14 cellular contexts compared by ENCODE assay signal in the genomic region with DNA sequence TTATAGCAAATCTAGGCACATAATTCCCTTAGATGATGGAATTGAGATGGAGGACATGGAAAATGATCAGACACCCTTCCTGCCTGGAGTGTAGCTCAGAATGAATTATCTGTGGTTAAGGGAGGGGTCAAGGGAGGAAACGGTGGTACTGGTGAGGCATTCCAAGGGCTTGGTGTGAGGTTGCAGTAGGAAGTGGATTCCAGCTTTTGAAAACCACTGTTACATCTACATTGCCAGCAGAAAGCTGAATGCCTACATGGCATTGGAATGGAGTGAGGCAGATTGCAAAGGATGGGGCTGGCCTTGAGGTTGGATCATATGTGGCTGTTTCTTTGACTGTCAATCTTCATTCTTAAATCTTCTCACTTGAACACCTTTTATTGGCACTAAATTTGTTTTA.
DNase-seq lines count a peak whose midpoint lies in the region; ATAC-seq and TF ChIP-seq lines count a peak whose summit lies in the region.
"Had no signal": no experiment of that assay in that cellular context is flagged by ENCODE, and none has a peak within 500 bp of the region (broad histone marks: within the 10 kb centered on the region; RNA-seq: fewer than 3 reads in every experiment).

No MANE protein-coding gene starts in this region.

- DNase-seq in AG08396 (ENCODE audit: low spot score) (peak; percentile 58), HT1080 (ENCODE audit: low read depth) (peak; percentile 98), astrocyte of the cerebellum (ENCODE audit: low read depth) (peak; percentile 85), kidney epithelial cell (ENCODE audit: low read depth) (peak; percentile 89), Ammon's horn (ENCODE audit: low spot score) (no peak), GM10266 (ENCODE audit: extremely low spot score) (no peak), NCI-H748 treated with DMSO at 0.1 percent for 48 hours (lab: John Stamatoyannopoulos, UW) (no peak)
- DNase-seq: activated CD4-positive, alpha-beta T cell treated with anti-CD3 and anti-CD28 coated beads for 36 hours; activated T-cell treated with anti-CD3 and anti-CD28 coated beads, Interleukin-2, amount 50 U/mL, for 72 hours; mucosa of descending colon; stimulated activated CD4-positive, alpha-beta T cell treated with anti-CD3 and anti-CD28 coated beads, Interleukin-1b, Interleukin-23, amount 100 ng/mL, for 48 hours had no signal

- H3K4me3 ChIP-seq in astrocyte of the cerebellum (ENCODE audit: low read depth, low read length) (no peak overlapping the region), kidney epithelial cell (ENCODE audit: low read depth, low read length) (no peak overlapping the region)
- H3K4me3 ChIP-seq: cardiac muscle cell, K562, mucosa of descending colon had no signal

- in situ Hi-C loops in astrocyte of the cerebellum (cut with HindIII; ENCODE audit: low sequenced_read_pairs): no loop called here

- TF ChIP-seq CTCF in astrocyte of the cerebellum (IDR thresholded peaks at IDR 0.05; ENCODE audit: low read depth, low read length, missing control alignments) (no peak), kidney epithelial cell (IDR thresholded peaks at IDR 0.05; ENCODE audit: insufficient read depth, low read length, poor library complexity, severe bottlenecking) (no peak), GM10266 (IDR thresholded peaks at IDR 0.05; ENCODE audit: control insufficient read depth, insufficient read depth, low read depth, missing control alignments) (no peak)

- no peak for ATAC-seq in GM21723 (IDR thresholded peaks at IDR 0.05; ENCODE audit: unreplicated experiment)
- ATAC-seq: activated CD4-positive, alpha-beta T cell treated with anti-CD3 and anti-CD28 coated beads for 36 hours; activated T-cell treated with anti-CD3 and anti-CD28 coated beads, Interleukin-2, amount 50 U/mL, for 72 hours; K562; mucosa of descending colon had no signal

- no peaks in the 10 kb centered on the region for H3K36me3 ChIP-seq in kidney epithelial cell (ENCODE audit: control insufficient read depth, insufficient read depth, low read length)
- H3K36me3 ChIP-seq: cardiac muscle cell had no signal

- no peaks in the 10 kb centered on the region for H3K27me3 ChIP-seq in kidney epithelial cell (ENCODE audit: control insufficient read depth, insufficient read depth, low read length)

Comparison
In these comparisons a context has a peak if more than half of its experiments do, and no peak if none do; other contexts are left out.
1. DNase-seq: peak in AG08396 (single experiment), HT1080 (single experiment), astrocyte of the cerebellum (single experiment) and kidney epithelial cell (single experiment); none in Ammon's horn (single experiment), GM10266 (single experiment) and NCI-H748 treated with DMSO at 0.1 percent for 48 hours (single experiment).